25 cellular contexts compared by ENCODE assay signal in the genomic region with DNA sequence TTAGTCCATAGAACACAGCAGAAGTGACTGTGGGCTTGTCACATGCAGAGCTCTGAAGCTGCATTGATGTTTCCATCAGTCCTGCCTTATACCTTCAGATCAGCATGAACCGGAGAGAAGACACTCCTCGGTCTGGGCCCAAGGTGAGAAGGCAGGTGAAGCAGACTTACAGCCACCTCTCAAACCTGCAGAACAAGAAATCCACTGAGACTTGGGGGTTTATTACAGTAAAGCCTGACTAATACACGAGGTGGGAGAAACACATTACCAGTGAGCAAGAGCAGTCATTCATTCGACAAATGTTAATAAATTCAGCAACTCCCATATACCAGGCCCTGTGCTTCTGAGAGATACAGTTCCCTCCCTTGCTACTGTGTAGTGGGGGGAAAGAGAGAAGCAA.
"Had no signal": no experiment of that assay in that cellular context is flagged by ENCODE, and none has a peak within 500 bp of the region (broad histone marks: within the 10 kb centered on the region; RNA-seq: fewer than 3 reads in every experiment).

No MANE protein-coding gene starts in this region.

- H3K9ac ChIP-seq: parathyroid adenoma had no signal

- DNase-seq: dorsolateral prefrontal cortex; effector CD4-positive, alpha-beta T cell; foreskin melanocyte; immature natural killer cell; islet precursor cell; kidney glomerular epithelial cell; left colon; left ventricle myocardium superior; lower lobe of right lung; natural killer cell; right lobe of liver; stimulated activated CD4-positive, alpha-beta T cell treated with anti-CD3 and anti-CD28 coated beads, Interleukin-2, amount 100 ng/mL, for 24 hours; stimulated activated CD4-positive, alpha-beta T cell treated with anti-CD3 and anti-CD28 coated beads, Interleukin-4, amount 100 ng/mL, for 24 hours; stimulated activated naive CD4-positive, alpha-beta T cell treated with Interleukin-2 at 50 U/mL for 16 hours; stomach; tibial artery had no signal

- H3K27ac ChIP-seq: epithelial cell of prostate, esophagus muscularis mucosa, lower lobe of right lung, neutrophil, parathyroid adenoma, right lobe of liver, stomach, tibial artery had no signal

- H3K4me3 ChIP-seq: dorsolateral prefrontal cortex, esophagus muscularis mucosa, lower lobe of right lung, right lobe of liver, stomach, tibial artery had no signal

- H3K4me3 Mint-ChIP-seq: natural killer cell; neural crest cell; stimulated activated effector memory CD8-positive, alpha-beta T cell treated with anti-CD3 and anti-CD28 coated beads, Interleukin-12 subunit alpha, Interleukin-12 subunit beta, amount 100 ng/mL, for 72 hours; type B pancreatic cell had no signal

- H3K9me3 ChIP-seq: lower lobe of right lung, neutrophil, right lobe of liver had no signal

- H3K4me1 ChIP-seq: esophagus muscularis mucosa, lower lobe of right lung, parathyroid adenoma, right lobe of liver, stomach, tibial artery had no signal

- H3K4me1 Mint-ChIP-seq: neural crest cell had no signal

- H3K36me3 ChIP-seq: neutrophil had no signal

- H3K79me2 ChIP-seq: parathyroid adenoma had no signal

- FAIRE-seq: colon had no signal

- H3K9me3 Mint-ChIP-seq: immature natural killer cell, neural crest cell had no signal

- H2AFZ ChIP-seq: parathyroid adenoma had no signal

- H3K27ac Mint-ChIP-seq: immature natural killer cell; natural killer cell; progenitor cell of endocrine pancreas; stimulated activated effector memory CD8-positive, alpha-beta T cell treated with anti-CD3 and anti-CD28 coated beads, Interleukin-12 subunit alpha, Interleukin-12 subunit beta, amount 100 ng/mL, for 72 hours; type B pancreatic cell had no signal

- H3K27me3 ChIP-seq: dorsolateral prefrontal cortex, esophagus muscularis mucosa, neutrophil, right lobe of liver, stomach, tibial artery had no signal

- H3K27me3 Mint-ChIP-seq: progenitor cell of endocrine pancreas, type B pancreatic cell had no signal

- ATAC-seq: left colon; left ventricle myocardium superior; lower lobe of right lung; natural killer cell; right lobe of liver; stimulated activated effector memory CD8-positive, alpha-beta T cell treated with anti-CD3 and anti-CD28 coated beads, Interleukin-12 subunit alpha, Interleukin-12 subunit beta, amount 100 ng/mL, for 72 hours had no signal
